1 cellular context compared by ENCODE assay signal in the genomic region with DNA sequence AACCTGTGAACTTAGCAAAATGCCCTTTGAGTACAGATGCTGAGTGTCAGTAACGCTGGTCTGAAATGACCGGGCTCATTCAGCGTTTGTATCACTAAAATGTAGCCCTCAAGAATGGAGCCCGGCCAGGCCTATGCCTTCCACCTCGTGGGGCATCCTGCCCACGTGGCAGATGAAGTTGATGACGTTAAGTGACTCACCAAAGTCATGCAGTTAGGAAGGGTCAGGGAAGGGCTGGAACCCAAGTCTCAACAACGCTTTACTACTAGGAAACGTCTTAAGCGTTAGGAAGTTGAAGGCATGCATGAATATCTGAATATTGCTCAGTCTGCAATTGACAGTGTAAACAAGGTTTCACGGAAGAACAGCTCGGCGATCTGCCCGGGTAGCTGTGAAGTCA.
TF ChIP-seq lines count a peak whose summit lies in the region.

No MANE protein-coding gene starts in this region.

TF ChIP-seq in H1, 55 proteins besides CTCF, POLR2A, EP300 and RAD21 (continued from another document):
- TF ChIP-seq, protein P1, sequence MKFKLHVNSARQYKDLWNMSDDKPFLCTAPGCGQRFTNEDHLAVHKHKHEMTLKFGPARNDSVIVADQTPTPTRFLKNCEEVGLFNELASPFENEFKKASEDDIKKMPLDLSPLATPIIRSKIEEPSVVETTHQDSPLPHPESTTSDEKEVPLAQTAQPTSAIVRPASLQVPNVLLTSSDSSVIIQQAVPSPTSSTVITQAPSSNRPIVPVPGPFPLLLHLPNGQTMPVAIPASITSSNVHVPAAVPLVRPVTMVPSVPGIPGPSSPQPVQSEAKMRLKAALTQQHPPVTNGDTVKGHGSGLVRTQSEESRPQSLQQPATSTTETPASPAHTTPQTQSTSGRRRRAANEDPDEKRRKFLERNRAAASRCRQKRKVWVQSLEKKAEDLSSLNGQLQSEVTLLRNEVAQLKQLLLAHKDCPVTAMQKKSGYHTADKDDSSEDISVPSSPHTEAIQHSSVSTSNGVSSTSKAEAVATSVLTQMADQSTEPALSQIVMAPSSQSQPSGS (IDR thresholded peaks at IDR 0.05; ENCODE audit: low read length), result no peak
- TF ChIP-seq, protein P2, sequence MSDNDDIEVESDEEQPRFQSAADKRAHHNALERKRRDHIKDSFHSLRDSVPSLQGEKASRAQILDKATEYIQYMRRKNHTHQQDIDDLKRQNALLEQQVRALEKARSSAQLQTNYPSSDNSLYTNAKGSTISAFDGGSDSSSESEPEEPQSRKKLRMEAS (IDR thresholded peaks at IDR 0.05), result no peak
- no peak for TF ChIP-seq CBX5 (IDR thresholded peaks at IDR 0.05; ENCODE audit: low read depth, low read length)
- TF ChIP-seq TAF7 (optimal IDR thresholded peaks at IDR 0.05; ENCODE audit: borderline replicate concordance, low read depth, low read length), result no peak
- no peak for TF ChIP-seq CTBP2 (IDR thresholded peaks at IDR 0.05; ENCODE audit: borderline replicate concordance, insufficient read depth, insufficient read length, low read length)
